Comparison of ENCODE assay signal across 14 cellular contexts in the genomic region with DNA sequence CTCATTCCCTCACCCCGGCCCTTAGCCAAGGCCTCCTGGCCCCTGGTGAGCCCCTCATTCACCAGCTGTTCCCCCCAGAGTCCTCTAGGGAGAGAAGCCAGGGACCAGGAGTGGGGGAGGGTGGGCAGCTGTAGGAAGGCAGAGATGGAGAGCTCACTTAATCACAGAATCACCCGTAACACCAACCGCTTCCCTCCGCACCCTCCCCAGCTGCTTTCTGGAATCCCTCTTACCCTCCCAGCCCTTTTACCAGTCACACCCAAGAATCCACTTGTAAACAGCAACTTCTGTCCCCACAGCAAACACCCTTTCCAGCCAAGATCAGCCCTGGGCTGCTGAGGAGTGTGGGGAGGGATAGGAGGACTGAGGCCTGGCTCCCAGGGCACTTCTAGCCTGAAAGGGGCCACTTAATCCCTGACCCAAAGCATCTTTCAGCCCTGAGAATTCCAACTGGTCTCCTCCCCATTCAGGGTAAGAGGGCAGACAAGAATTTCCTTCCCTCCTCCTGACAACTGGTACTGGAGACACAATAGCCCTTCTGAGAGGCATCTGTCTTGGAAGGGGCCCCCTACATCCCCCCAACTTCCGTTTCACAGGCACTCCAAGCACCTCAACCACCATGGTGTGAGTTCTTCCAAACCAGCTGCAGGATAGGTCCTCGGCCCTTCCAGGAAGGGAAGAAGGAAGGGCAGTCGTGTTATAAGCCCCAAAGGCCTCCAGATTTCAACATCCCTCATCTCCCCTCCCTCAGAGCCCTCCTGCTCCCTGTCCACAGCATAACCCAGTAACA. TPM values are rescaled to one million over a fixed set of nuclear protein-coding genes. Genes with fewer than 3 reads are reported as not detected.
DNase-seq lines count a peak whose midpoint lies in the region; ATAC-seq and TF ChIP-seq lines count a peak whose summit lies in the region.
"Had no signal": no experiment of that assay in that cellular context is flagged by ENCODE, and none has a peak within 500 bp of the region (broad histone marks: within the 10 kb centered on the region; RNA-seq: fewer than 3 reads in every experiment).

No MANE protein-coding gene starts in this region.

- peaks cover 28% of the 10 kb centered on the region; the same call in 1 of the 2 replicates for H4K20me1 ChIP-seq in BLaER1

- CTCF ChIA-PET in activated CD8-positive, alpha-beta T cell treated with anti-CD3 and anti-CD28 coated beads, Interleukin-2, amount 10 ng/mL, durations not matched to agents 7 days and 5 days (lab: Charles Lee): interaction anchor here (1.2 to 1.4 kb wide), 2 partner anchors 30 to 32 kb away, joined by 4 to 9 read pairs; no protein-coding TSS in a partner anchor

- 23% methylated on average over 7 of the region's 7 CpGs for WGBS in right cardiac atrium
- WGBS in psoas muscle, 3 donors: 24 to 41% (median 29%) methylated on average over 6 to 7 of the region's 7 CpGs

- H3K4me2 ChIP-seq in BLaER1: peak overlapping the region; percentile 98

- no peak overlapping the region for H3K4me3 Mint-ChIP-seq in activated CD8-positive, alpha-beta T cell treated with anti-CD3 and anti-CD28 coated beads, Interleukin-2, amount 10 ng/mL, durations not matched to agents 7 days and 5 days
- no peak overlapping the region for H3K4me3 Mint-ChIP-seq in activated T-cell treated with anti-CD3 and anti-CD28 coated beads, Interleukin-2, amount 50 U/mL, for 4 hours
- no peak overlapping the region for H3K4me3 Mint-ChIP-seq in activated naive CD8-positive, alpha-beta T cell treated with anti-CD3 and anti-CD28 coated beads, Interleukin-2, amount 50 U/mL, for 24 hours
- H3K4me3 Mint-ChIP-seq: T-helper 17 cell had no signal

- ATAC-seq in activated CD8-positive, alpha-beta T cell treated with anti-CD3 and anti-CD28 coated beads, Interleukin-2, amount 10 ng/mL, durations not matched to agents 7 days and 5 days: no peak
- ATAC-seq in right cardiac atrium: peak; percentile 77 to 78
- ATAC-seq in psoas muscle: peak; percentile 37 to 65 (median 48)
- no peak for ATAC-seq in GM21528 (IDR thresholded peaks at IDR 0.05; ENCODE audit: low FRiP score, unreplicated experiment)
- no peak for ATAC-seq in activated T-cell treated with anti-CD3 and anti-CD28 coated beads, Interleukin-2, amount 50 U/mL, for 4 hours
- ATAC-seq in activated naive CD8-positive, alpha-beta T cell treated with anti-CD3 and anti-CD28 coated beads, Interleukin-2, amount 50 U/mL, for 24 hours: no peak
- ATAC-seq: T-helper 17 cell had no signal

- H3K36me3 ChIP-seq in BLaER1: peaks cover 19% of the 10 kb centered on the region
- H3K36me3 ChIP-seq in psoas muscle (ENCODE audit: insufficient read depth in 1 of 2, low read depth in 1 of 2): peaks cover 0 to 20% of the 10 kb centered on the region in 2 donors
- H3K36me3 ChIP-seq: HAP-1 had no signal

- POLR2A ChIA-PET in activated CD8-positive, alpha-beta T cell treated with anti-CD3 and anti-CD28 coated beads, Interleukin-2, amount 10 ng/mL, durations not matched to agents 7 days and 5 days (lab: Charles Lee): no interaction called here

- H3K36me3 Mint-ChIP-seq in activated CD8-positive, alpha-beta T cell treated with anti-CD3 and anti-CD28 coated beads, Interleukin-2, amount 10 ng/mL, durations not matched to agents 7 days and 5 days (ENCODE audit: low read depth): no peaks in the 10 kb centered on the region
- peaks cover 2% of the 10 kb centered on the region for H3K36me3 Mint-ChIP-seq in activated T-cell treated with anti-CD3 and anti-CD28 coated beads, Interleukin-2, amount 50 U/mL, for 4 hours (ENCODE audit: insufficient read depth)
- H3K36me3 Mint-ChIP-seq in activated naive CD8-positive, alpha-beta T cell treated with anti-CD3 and anti-CD28 coated beads, Interleukin-2, amount 50 U/mL, for 24 hours (ENCODE audit: low read depth): no peaks in the 10 kb centered on the region

- H3K27ac Mint-ChIP-seq in activated CD8-positive, alpha-beta T cell treated with anti-CD3 and anti-CD28 coated beads, Interleukin-2, amount 10 ng/mL, durations not matched to agents 7 days and 5 days: peak overlapping the region; percentile 55
- no peak overlapping the region for H3K27ac Mint-ChIP-seq in activated naive CD8-positive, alpha-beta T cell treated with anti-CD3 and anti-CD28 coated beads, Interleukin-2, amount 50 U/mL, for 24 hours
- H3K27ac Mint-ChIP-seq: T-helper 17 cell had no signal

- no peak for DNase-seq in activated CD8-positive, alpha-beta T cell treated with anti-CD3 and anti-CD28 coated beads, Interleukin-2, amount 10 ng/mL, durations not matched to agents 7 days and 5 days
- DNase-seq in right cardiac atrium: peak; percentile 72 to 89 (median 78)
- DNase-seq in psoas muscle: peak; percentile 47 to 82
- no peak for DNase-seq in NCI-H1436 (lab: John Stamatoyannopoulos, UW)
- DNase-seq in activated T-cell treated with anti-CD3 and anti-CD28 coated beads, Interleukin-2, amount 50 U/mL, for 4 hours: no peak
- DNase-seq in activated naive CD8-positive, alpha-beta T cell treated with anti-CD3 and anti-CD28 coated beads, Interleukin-2, amount 50 U/mL, for 24 hours: no peak
- DNase-seq: NCI-H446; stimulated activated naive CD4-positive, alpha-beta T cell; T-helper 17 cell had no signal

- no peaks in the 10 kb centered on the region for H3K9me3 Mint-ChIP-seq in activated CD8-positive, alpha-beta T cell treated with anti-CD3 and anti-CD28 coated beads, Interleukin-2, amount 10 ng/mL, durations not matched to agents 7 days and 5 days (ENCODE audit: insufficient read depth)
- H3K9me3 Mint-ChIP-seq in activated T-cell treated with anti-CD3 and anti-CD28 coated beads, Interleukin-2, amount 50 U/mL, for 4 hours: no peaks in the 10 kb centered on the region
- H3K9me3 Mint-ChIP-seq in activated naive CD8-positive, alpha-beta T cell treated with anti-CD3 and anti-CD28 coated beads, Interleukin-2, amount 50 U/mL, for 24 hours: no peaks in the 10 kb centered on the region

- no peaks in the 10 kb centered on the region for H3K27me3 Mint-ChIP-seq in activated CD8-positive, alpha-beta T cell treated with anti-CD3 and anti-CD28 coated beads, Interleukin-2, amount 10 ng/mL, durations not matched to agents 7 days and 5 days (ENCODE audit: low read depth)
- no peaks in the 10 kb centered on the region for H3K27me3 Mint-ChIP-seq in activated T-cell treated with anti-CD3 and anti-CD28 coated beads, Interleukin-2, amount 50 U/mL, for 4 hours (ENCODE audit: low read depth)
- H3K27me3 Mint-ChIP-seq in activated naive CD8-positive, alpha-beta T cell treated with anti-CD3 and anti-CD28 coated beads, Interleukin-2, amount 50 U/mL, for 24 hours: no peaks in the 10 kb centered on the region
- H3K27me3 Mint-ChIP-seq: T-helper 17 cell had no signal

- no peaks in the 10 kb centered on the region for H3K27me3 ChIP-seq in BLaER1
- no peaks in the 10 kb centered on the region for H3K27me3 ChIP-seq in right cardiac atrium (ENCODE audit: control insufficient read depth, insufficient read depth)
- no peaks in the 10 kb centered on the region for H3K27me3 ChIP-seq in psoas muscle (ENCODE audit: insufficient read depth in 3 of 3, low read length in 2 of 3)
- H3K27me3 ChIP-seq: neutrophil had no signal

- H3K9ac ChIP-seq in BLaER1: peak overlapping the region; percentile 74

- H3K4me1 ChIP-seq in BLaER1 (peaks cover 68% of the 10 kb centered on the region), right cardiac atrium (ENCODE audit: control insufficient read depth, insufficient read depth, low read length) (peaks cover 28% of the 10 kb centered on the region), psoas muscle (peaks cover 29% of the 10 kb centered on the region)
- H3K4me1 ChIP-seq: HAP-1 had no signal

- H3K4me1 Mint-ChIP-seq in activated CD8-positive, alpha-beta T cell treated with anti-CD3 and anti-CD28 coated beads, Interleukin-2, amount 10 ng/mL, durations not matched to agents 7 days and 5 days (ENCODE audit: low read depth): peaks cover 13% of the 10 kb centered on the region
- H3K4me1 Mint-ChIP-seq in activated T-cell treated with anti-CD3 and anti-CD28 coated beads, Interleukin-2, amount 50 U/mL, for 4 hours (ENCODE audit: low read depth): peaks cover 2% of the 10 kb centered on the region
- peaks cover 11% of the 10 kb centered on the region for H3K4me1 Mint-ChIP-seq in activated naive CD8-positive, alpha-beta T cell treated with anti-CD3 and anti-CD28 coated beads, Interleukin-2, amount 50 U/mL, for 24 hours

- intact Hi-C loops in right cardiac atrium (cut with DNase I) (no loop called here), psoas muscle (cut with DNase I) (no loop called here)

- H3K9me3 ChIP-seq in BLaER1 (no peaks in the 10 kb centered on the region), right cardiac atrium (ENCODE audit: control insufficient read depth, low read length) (no peaks in the 10 kb centered on the region), psoas muscle (no peaks in the 10 kb centered on the region)
- H3K9me3 ChIP-seq: HAP-1, neutrophil had no signal

- H3K27ac ChIP-seq in BLaER1: peak overlapping the region; percentile 85
- peak overlapping the region; percentile 94 for H3K27ac ChIP-seq in right cardiac atrium (ENCODE audit: low read length)
- H3K27ac ChIP-seq in psoas muscle: peak overlapping the region; percentile 61
- H3K27ac ChIP-seq: HL-60, neutrophil had no signal

- no peak for TF ChIP-seq CTCF in psoas muscle (IDR thresholded peaks at IDR 0.05)

- peak overlapping the region; percentile 34 for H3K4me3 ChIP-seq in BLaER1
- H3K4me3 ChIP-seq in right cardiac atrium (ENCODE audit: low read length): no peak overlapping the region
- peak overlapping the region; percentile 22 for H3K4me3 ChIP-seq in psoas muscle
- H3K4me3 ChIP-seq: HAP-1 had no signal

RNA-seq across cellular contexts. Expression of gene NCKAP5L, which starts 18.6 kb away (rescaled TPM):
- total RNA-seq in activated CD8-positive, alpha-beta T cell treated with anti-CD3 and anti-CD28 coated beads, Interleukin-2, amount 10 ng/mL, durations not matched to agents 7 days and 5 days: 1 to 10 TPM; 7.2 to 7.7 TPM
- total RNA-seq in right cardiac atrium (10 to 100 TPM; 20.3 to 23.2 (median 21.1) TPM), psoas muscle (10 to 100 TPM; 11.7 to 16.5 (median 12.8) TPM)
- polyA plus RNA-seq in right cardiac atrium (18.1 TPM), psoas muscle (1 to 10 TPM; 6.8 to 7.8 (median 7.1) TPM)
- total RNA-seq in activated T-cell treated with anti-CD3 and anti-CD28 coated beads, Interleukin-2, amount 50 U/mL, for 4 hours: 1 to 10 TPM; 6.3 to 7.7 (median 6.8) TPM

RNA-seq across cellular contexts. Expression of gene BCDIN3D, which starts 33.3 kb away (rescaled TPM):
- 1 to 10 TPM; 7.3 to 7.4 TPM for total RNA-seq in activated CD8-positive, alpha-beta T cell treated with anti-CD3 and anti-CD28 coated beads, Interleukin-2, amount 10 ng/mL, durations not matched to agents 7 days and 5 days
- 1 to 10 TPM; 2.9 to 3.6 (median 3.2) TPM for total RNA-seq in right cardiac atrium
- 2.2 TPM for polyA plus RNA-seq in right cardiac atrium
- total RNA-seq in psoas muscle: 1 to 10 TPM; 1.6 to 3.5 (median 3.3) TPM
- 1 to 10 TPM; 1.8 to 9.0 (median 3.1) TPM for polyA plus RNA-seq in psoas muscle
- total RNA-seq in activated T-cell treated with anti-CD3 and anti-CD28 coated beads, Interleukin-2, amount 50 U/mL, for 4 hours: 1 to 10 TPM; 4.2 to 6.0 (median 4.3) TPM

Comparison
In these comparisons a context has a peak if more than half of its experiments do, and no peak if none do; other contexts are left out.
1. ATAC-seq: peak in right cardiac atrium (2 of 2) and psoas muscle (4 of 4); none in activated CD8-positive, alpha-beta T cell treated with anti-CD3 and anti-CD28 coated beads, Interleukin-2, amount 10 ng/mL, durations not matched to agents 7 days and 5 days (single experiment), GM21528 (single experiment), activated T-cell treated with anti-CD3 and anti-CD28 coated beads, Interleukin-2, amount 50 U/mL, for 4 hours (0 of 2) and activated naive CD8-positive, alpha-beta T cell treated with anti-CD3 and anti-CD28 coated beads, Interleukin-2, amount 50 U/mL, for 24 hours (single experiment).
2. DNase-seq: peak in right cardiac atrium (3 of 3) and psoas muscle (2 of 2); none in activated CD8-positive, alpha-beta T cell treated with anti-CD3 and anti-CD28 coated beads, Interleukin-2, amount 10 ng/mL, durations not matched to agents 7 days and 5 days (single experiment), NCI-H1436 (single experiment), activated T-cell treated with anti-CD3 and anti-CD28 coated beads, Interleukin-2, amount 50 U/mL, for 4 hours (single experiment) and activated naive CD8-positive, alpha-beta T cell treated with anti-CD3 and anti-CD28 coated beads, Interleukin-2, amount 50 U/mL, for 24 hours (single experiment).
3. Peak in every context shown above with its lines, with median percentiles within 50 percentile points of each other: H3K27ac ChIP-seq.